In genomic region chr5:79590395-79590999, GRCh38 we compare ENCODE assay signal across 18 cellular contexts.
DNase-seq lines count a peak whose midpoint lies in the region; TF ChIP-seq lines count a peak whose summit lies in the region.
"Had no signal": no experiment of that assay in that cellular context is flagged by ENCODE, and none has a peak within 500 bp of the region (broad histone marks: within the 10 kb centered on the region; RNA-seq: fewer than 3 reads in every experiment).

No MANE protein-coding gene starts in this region.

- DNase-seq in CD1c-positive myeloid dendritic cell (ENCODE audit: extremely low spot score) (peak; percentile 85), NB4 (ENCODE audit: low read depth) (peak; percentile 20), globus pallidus (ENCODE audit: low spot score) (peak; percentile 30), foreskin melanocyte (no peak)
- DNase-seq in activated CD8-positive, alpha-beta memory T cell treated with anti-CD3 and anti-CD28 coated beads for 24 hours: no peak
- no peak for DNase-seq in activated CD4-positive, alpha-beta T cell treated with anti-CD3 and anti-CD28 coated beads, Interleukin-2, amount 50 U/mL, for 48 hours
- DNase-seq in stimulated activated CD4-positive, alpha-beta T cell treated with anti-CD3 and anti-CD28 coated beads, Interleukin-4, amount 100 ng/mL, for 1 hour: no peak
- DNase-seq: activated gamma-delta T cell; effector memory CD8-positive, alpha-beta T cell; heart left ventricle; IMR-90; NCI-H2029 treated with DMSO at 0.1 percent for 48 hours; retina; stimulated activated naive CD8-positive, alpha-beta T cell treated with anti-CD3 and anti-CD28 coated beads, Interleukin-15, Interleukin-2, amounts not matched to agents 100 U/mL and 50 U/mL, for 24 hours; T1000; upper lobe of left lung had no signal

- TF ChIP-seq CTCF in NB4 (IDR thresholded peaks at IDR 0.05; ENCODE audit: low read depth, low read length): no peak
- no peak for TF ChIP-seq CTCF in nephron (IDR thresholded peaks at IDR 0.05; ENCODE audit: unreplicated experiment in 3 of 3)

- no peaks in the 10 kb centered on the region for H3K9me3 Mint-ChIP-seq in nephron
- H3K9me3 Mint-ChIP-seq: effector memory CD8-positive, alpha-beta T cell had no signal

- H3K27me3 Mint-ChIP-seq in nephron (ENCODE audit: low read depth): no peaks in the 10 kb centered on the region
- H3K27me3 Mint-ChIP-seq: effector memory CD8-positive, alpha-beta T cell had no signal

- no peaks in the 10 kb centered on the region for H3K36me3 Mint-ChIP-seq in nephron (ENCODE audit: low read depth)

- H3K4me1 Mint-ChIP-seq in nephron: peaks cover 4% of the 10 kb centered on the region

- H3K4me3 ChIP-seq in NB4 (ENCODE audit: low read depth, low read length): no peak overlapping the region
- H3K4me3 ChIP-seq: heart left ventricle, SJSA1, upper lobe of left lung had no signal

- TF ChIP-seq POLR2A in NB4 (IDR thresholded peaks at IDR 0.05; ENCODE audit: extremely low read depth, insufficient read length): no peak

- H3K27ac Mint-ChIP-seq in nephron: peak overlapping the region; percentile 69 to 83 (median 75)
- H3K27ac Mint-ChIP-seq: effector memory CD8-positive, alpha-beta T cell had no signal

- H3K4me3 Mint-ChIP-seq in nephron: no peak overlapping the region
- H3K4me3 Mint-ChIP-seq: effector memory CD8-positive, alpha-beta T cell had no signal

Comparison
In these comparisons a context has a peak if more than half of its experiments do, and no peak if none do; other contexts are left out.
1. DNase-seq: peak in CD1c-positive myeloid dendritic cell (single experiment), NB4 (single experiment) and globus pallidus (single experiment); none in activated CD8-positive, alpha-beta memory T cell treated with anti-CD3 and anti-CD28 coated beads for 24 hours (single experiment), activated CD4-positive, alpha-beta T cell treated with anti-CD3 and anti-CD28 coated beads, Interleukin-2, amount 50 U/mL, for 48 hours (0 of 2), stimulated activated CD4-positive, alpha-beta T cell treated with anti-CD3 and anti-CD28 coated beads, Interleukin-4, amount 100 ng/mL, for 1 hour (single experiment) and foreskin melanocyte (single experiment).